ENCODE assay signal across 23 cellular contexts in the genomic region with DNA sequence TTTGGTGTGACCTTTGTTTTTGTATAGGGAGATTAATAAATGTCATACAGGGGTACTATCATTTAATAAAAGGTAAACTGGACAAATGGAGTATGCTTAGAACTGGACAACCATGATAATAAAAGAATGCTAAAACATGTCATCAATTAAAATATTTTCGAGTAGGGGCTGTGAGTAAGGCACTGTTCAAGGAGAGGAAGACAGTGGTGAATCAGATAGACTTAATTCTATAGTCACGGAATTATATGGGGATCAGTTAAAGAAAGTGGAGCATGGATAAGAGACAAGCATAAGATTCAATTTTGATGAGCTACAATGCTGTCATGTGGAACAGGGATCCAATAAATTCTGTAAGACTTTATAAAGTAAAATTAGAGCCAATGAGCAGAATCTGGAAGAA.
"Had no signal": no experiment of that assay in that cellular context is flagged by ENCODE, and none has a peak within 500 bp of the region (broad histone marks: within the 10 kb centered on the region; RNA-seq: fewer than 3 reads in every experiment).

No MANE protein-coding gene starts in this region.

- H3K4me3 ChIP-seq: coronary artery, left ventricle myocardium inferior, lower lobe of right lung, psoas muscle, right lobe of liver, suprapubic skin, thyroid gland, upper lobe of left lung, uterus had no signal

- H3K27ac Mint-ChIP-seq: endodermal cell; immature natural killer cell; naive B cell; nephron; stimulated activated effector memory CD8-positive, alpha-beta T cell treated with anti-CD3 and anti-CD28 coated beads, Interleukin-12 subunit alpha, Interleukin-12 subunit beta, amount 100 ng/mL, for 72 hours had no signal

- H3K9me3 ChIP-seq: left ventricle myocardium inferior, lower lobe of right lung, psoas muscle, right lobe of liver, suprapubic skin, thyroid gland, upper lobe of left lung, uterus had no signal

- DNase-seq: effector CD4-positive, alpha-beta T cell; endodermal cell; erythroblast; immature natural killer cell; kidney; left cardiac atrium; left ventricle myocardium inferior; lower lobe of right lung; mesenchymal stem cell; naive B cell; psoas muscle; retina; right lobe of liver; stimulated activated CD4-positive, alpha-beta T cell treated with anti-CD3 and anti-CD28 coated beads, Interleukin-4, amount 100 ng/mL, for 1 hour; stimulated activated CD8-positive, alpha-beta memory T cell treated with anti-CD3 and anti-CD28 coated beads, Interleukin-4, amount 100 ng/mL, for 48 hours; stimulated activated naive CD8-positive, alpha-beta T cell treated with anti-CD3 and anti-CD28 coated beads, Interleukin-15, Interleukin-2, amounts not matched to agents 100 U/mL and 50 U/mL, for 24 hours; thyroid gland; upper lobe of left lung; uterus had no signal

- H3K4me1 ChIP-seq: lower lobe of right lung, psoas muscle, right lobe of liver, suprapubic skin, upper lobe of left lung, uterus had no signal

- H3K9me3 Mint-ChIP-seq: endodermal cell; immature natural killer cell; naive B cell; nephron; stimulated activated effector memory CD8-positive, alpha-beta T cell treated with anti-CD3 and anti-CD28 coated beads, Interleukin-12 subunit alpha, Interleukin-12 subunit beta, amount 100 ng/mL, for 72 hours had no signal

- ATAC-seq: left cardiac atrium; lower lobe of right lung; psoas muscle; right lobe of liver; stimulated activated effector memory CD8-positive, alpha-beta T cell treated with anti-CD3 and anti-CD28 coated beads, Interleukin-12 subunit alpha, Interleukin-12 subunit beta, amount 100 ng/mL, for 72 hours; stimulated activated naive CD8-positive, alpha-beta T cell treated with anti-CD3 and anti-CD28 coated beads, Interleukin-15, Interleukin-2, amounts not matched to agents 100 U/mL and 50 U/mL, for 24 hours had no signal

- H3K27ac ChIP-seq: coronary artery, left ventricle myocardium inferior, lower lobe of right lung, psoas muscle, right lobe of liver, suprapubic skin, thyroid gland, upper lobe of left lung, uterus had no signal

- H3K4me1 Mint-ChIP-seq: endodermal cell; immature natural killer cell; naive B cell; stimulated activated effector memory CD8-positive, alpha-beta T cell treated with anti-CD3 and anti-CD28 coated beads, Interleukin-12 subunit alpha, Interleukin-12 subunit beta, amount 100 ng/mL, for 72 hours had no signal

- H3K36me3 Mint-ChIP-seq: immature natural killer cell; naive B cell; stimulated activated effector memory CD8-positive, alpha-beta T cell treated with anti-CD3 and anti-CD28 coated beads, Interleukin-12 subunit alpha, Interleukin-12 subunit beta, amount 100 ng/mL, for 72 hours had no signal

- H3K36me3 ChIP-seq: left ventricle myocardium inferior, lower lobe of right lung, right lobe of liver, suprapubic skin, thyroid gland, upper lobe of left lung, uterus had no signal

- H3K27me3 ChIP-seq: right lobe of liver, suprapubic skin, thyroid gland, upper lobe of left lung, uterus had no signal

- H3K4me3 Mint-ChIP-seq: endodermal cell; immature natural killer cell; naive B cell; nephron; stimulated activated effector memory CD8-positive, alpha-beta T cell treated with anti-CD3 and anti-CD28 coated beads, Interleukin-12 subunit alpha, Interleukin-12 subunit beta, amount 100 ng/mL, for 72 hours had no signal
